2 cellular contexts compared by ENCODE assay signal in genomic region chr17:78289802-78290363, GRCh38.
TF ChIP-seq lines count a peak whose summit lies in the region.

No MANE protein-coding gene starts in this region.

TF ChIP-seq in IMR-90, 13 proteins besides CTCF, POLR2A, EP300 and RAD21:
- TF ChIP-seq NFE2L2 (IDR thresholded peaks at IDR 0.05; ENCODE audit: low read depth, low read length) (no peak), RCOR1 (IDR thresholded peaks at IDR 0.05; ENCODE audit: insufficient replicate concordance, low read length) (no peak), MXI1 (IDR thresholded peaks at IDR 0.05; ENCODE audit: borderline replicate concordance, low read depth, low read length) (no peak), CHD1 (IDR thresholded peaks at IDR 0.05; ENCODE audit: low read depth, low read length) (no peak), SMC3 (IDR thresholded peaks at IDR 0.05; ENCODE audit: low read depth, low read length) (peak; percentile 91), USF2 (IDR thresholded peaks at IDR 0.05; ENCODE audit: low read depth, low read length) (no peak), ELK1 (IDR thresholded peaks at IDR 0.05; ENCODE audit: borderline replicate concordance, low read depth, low read length) (no peak), MAZ (IDR thresholded peaks at IDR 0.05; ENCODE audit: borderline replicate concordance, low read depth, low read length) (peak; percentile 50; the same call in 1 of the 2 replicates), MAFK (IDR thresholded peaks at IDR 0.05; ENCODE audit: low read depth, low read length) (no peak)

TF ChIP-seq in endothelial cell of umbilical vein, 7 proteins besides CTCF, POLR2A, EP300 and RAD21:
- TF ChIP-seq MAX (IDR thresholded peaks at IDR 0.05; ENCODE audit: insufficient read depth, insufficient read length) = no peak
- peak; percentile 32 for TF ChIP-seq POLR2AphosphoS5 (IDR thresholded peaks at IDR 0.05; ENCODE audit: insufficient read depth, low read depth, low read length)
